ENCODE assay signal across 8 cellular contexts in the genomic region with DNA sequence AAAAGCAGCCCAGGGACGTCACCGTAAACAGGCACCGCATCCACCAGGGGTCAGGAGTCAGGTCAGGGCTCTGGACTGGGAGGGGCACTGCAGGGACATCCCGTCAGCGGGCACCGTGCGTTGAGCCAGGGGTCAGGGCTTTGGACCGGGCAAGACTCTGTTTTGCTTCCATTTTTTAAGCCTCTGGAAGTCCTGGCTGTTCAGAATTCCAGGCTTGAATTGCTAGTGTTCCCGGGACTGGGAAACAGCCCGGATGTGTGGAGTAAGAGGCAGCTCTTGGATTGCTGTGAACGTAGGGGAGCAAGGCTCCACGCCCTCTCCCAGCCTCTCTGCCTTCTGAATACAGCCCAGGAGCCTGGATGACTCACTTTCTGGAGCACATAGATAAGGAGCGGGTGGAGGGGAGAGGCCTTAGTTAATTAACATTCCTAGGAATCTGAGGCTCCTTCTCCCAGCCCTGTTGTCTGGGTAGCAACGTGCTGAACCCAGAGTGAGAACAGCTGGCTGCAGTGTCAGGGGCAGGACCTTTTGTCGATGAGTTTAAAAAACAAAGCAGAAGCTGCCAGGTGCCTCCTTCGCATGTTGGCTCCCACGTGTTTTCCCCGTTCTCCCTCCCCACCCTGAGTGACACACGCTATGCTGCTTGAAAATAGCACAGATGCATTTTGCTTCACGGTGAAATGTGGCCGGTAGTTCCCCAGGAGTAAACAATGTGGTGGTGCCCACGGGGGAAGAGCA. TPM values are rescaled to one million over a fixed set of nuclear protein-coding genes. Genes with fewer than 3 reads are reported as not detected.
A peak's percentile ranks its signal among the peaks of the same experiment; 100 is the strongest.
DNase-seq lines count a peak whose midpoint lies in the region; ATAC-seq and TF ChIP-seq lines count a peak whose summit lies in the region.

No MANE protein-coding gene starts in this region.

- no peaks in the 10 kb centered on the region for H3K9me3 ChIP-seq in CD8-positive, alpha-beta memory T cell (ENCODE audit: low read length)
- no peaks in the 10 kb centered on the region for H3K9me3 ChIP-seq in psoas muscle

- peak; percentile 47 for ATAC-seq in GM19395 (IDR thresholded peaks at IDR 0.05; ENCODE audit: unreplicated experiment)
- peak; percentile 92 to 95 (median 92) for ATAC-seq in psoas muscle

- intact Hi-C loops in psoas muscle (cut with DNase I), result loop anchor here in 1 of 2 donors (2.0 kb wide), 1 partner anchor 21 kb away; a partner anchor contains a TSS

- no peak overlapping the region for H3K4me3 Mint-ChIP-seq in CD8-positive, alpha-beta memory T cell
- H3K4me3 Mint-ChIP-seq in T-helper 2 cell treated with Interferon-gamma antibody and Interleukin-4, amounts not matched to agents 5 μg/mL and 100 μg/mL, for 36 hours, result no peak overlapping the region

- H3K4me1 Mint-ChIP-seq in CD8-positive, alpha-beta memory T cell, result peaks cover 0 to 12% (median 0%) of the 10 kb centered on the region in 3 donors
- no peaks in the 10 kb centered on the region for H3K4me1 Mint-ChIP-seq in T-helper 2 cell treated with Interferon-gamma antibody and Interleukin-4, amounts not matched to agents 5 μg/mL and 100 μg/mL, for 36 hours (ENCODE audit: low read depth)

- H3K27ac ChIP-seq in CD8-positive, alpha-beta memory T cell (ENCODE audit: low read depth, low read length), result peak overlapping the region; percentile 16
- peak overlapping the region; percentile 90 for H3K27ac ChIP-seq in psoas muscle

- 5 to 13% (median 6%) methylated on average over 21 to 22 of the region's 22 CpGs for WGBS in psoas muscle, 3 donors

- no peaks in the 10 kb centered on the region for H3K9me3 Mint-ChIP-seq in CD8-positive, alpha-beta memory T cell
- no peaks in the 10 kb centered on the region for H3K9me3 Mint-ChIP-seq in T-helper 2 cell treated with Interferon-gamma antibody and Interleukin-4, amounts not matched to agents 5 μg/mL and 100 μg/mL, for 36 hours

- CTCF ChIA-PET in CD8-positive, alpha-beta memory T cell (lab: Charles Lee), result no interaction called here

- no peak overlapping the region for H3K4me3 ChIP-seq in CD8-positive, alpha-beta memory T cell (ENCODE audit: low read length)
- peak overlapping the region; percentile 48 for H3K4me3 ChIP-seq in psoas muscle

- no peaks in the 10 kb centered on the region for H3K27me3 Mint-ChIP-seq in CD8-positive, alpha-beta memory T cell
- no peaks in the 10 kb centered on the region for H3K27me3 Mint-ChIP-seq in T-helper 2 cell treated with Interferon-gamma antibody and Interleukin-4, amounts not matched to agents 5 μg/mL and 100 μg/mL, for 36 hours (ENCODE audit: low read depth)

- DNase-seq in CD8-positive, alpha-beta memory T cell, result no peak
- DNase-seq in M059J (ENCODE audit: low read depth) (peak; percentile 94), anterior cingulate cortex (lab: John Stamatoyannopoulos, UW) (peak in 32 of 58 donors; percentile 13 to 81 (median 43)), hepatic stellate cell (ENCODE audit: low spot score) (peak; percentile 99), psoas muscle (peak; percentile 83 to 87), activated gamma-delta T cell treated with Interleukin-2 at 50 U/mL for 16 hours (no peak)
- no peak for DNase-seq in T-helper 2 cell treated with Interferon-gamma antibody and Interleukin-4, amounts not matched to agents 5 μg/mL and 100 μg/mL, for 36 hours (ENCODE audit: low spot score)

- H3K4me1 ChIP-seq in CD8-positive, alpha-beta memory T cell (ENCODE audit: insufficient read depth, low read length), result peaks cover 8% of the 10 kb centered on the region
- peaks cover 17% of the 10 kb centered on the region for H3K4me1 ChIP-seq in psoas muscle

- peak overlapping the region in 1 of 8 donors; percentile 12 for H3K27ac Mint-ChIP-seq in CD8-positive, alpha-beta memory T cell
- H3K27ac Mint-ChIP-seq in T-helper 2 cell treated with Interferon-gamma antibody and Interleukin-4, amounts not matched to agents 5 μg/mL and 100 μg/mL, for 36 hours, result no peak overlapping the region

- no peaks in the 10 kb centered on the region for H3K27me3 ChIP-seq in CD8-positive, alpha-beta memory T cell (ENCODE audit: insufficient read depth, low read length, poor library complexity, severe bottlenecking)
- H3K27me3 ChIP-seq in psoas muscle (ENCODE audit: insufficient read depth in 3 of 3, low read length in 2 of 3), result no peaks in the 10 kb centered on the region

- H3K36me3 ChIP-seq in CD8-positive, alpha-beta memory T cell (ENCODE audit: insufficient read depth, low read length), result no peaks in the 10 kb centered on the region
- no peaks in the 10 kb centered on the region for H3K36me3 ChIP-seq in psoas muscle (ENCODE audit: insufficient read depth in 1 of 2, low read depth in 1 of 2)

- TF ChIP-seq CTCF in psoas muscle (IDR thresholded peaks at IDR 0.05), result peak; percentile 18

- POLR2A ChIA-PET in CD8-positive, alpha-beta memory T cell (lab: Charles Lee), result no interaction called here

- H3K36me3 Mint-ChIP-seq in CD8-positive, alpha-beta memory T cell, result peaks cover 0 to 2% (median 2%) of the 10 kb centered on the region in 3 donors
- H3K36me3 Mint-ChIP-seq in T-helper 2 cell treated with Interferon-gamma antibody and Interleukin-4, amounts not matched to agents 5 μg/mL and 100 μg/mL, for 36 hours (ENCODE audit: low read depth), result no peaks in the 10 kb centered on the region

RNA-seq across cellular contexts. Expression of a gene that starts 21.9 kb away (rescaled TPM):
- total RNA-seq in CD8-positive, alpha-beta memory T cell, result 10 to 100 TPM; 34.0 to 34.6 TPM
- 4.5 TPM for polyA plus RNA-seq in CD8-positive, alpha-beta memory T cell
- 3.6 and 6.0 TPM in 2 replicates for total RNA-seq in M059J (2014; rRNA removed; shearing (Covaris generic))
- total RNA-seq in psoas muscle, result 10 to 100 TPM; 26.4 to 48.6 (median 28.7) TPM
- polyA plus RNA-seq in psoas muscle, result 10 to 100 TPM in 1 of 3 donors, 1 to 10 TPM in 2; 3.9 to 15.1 (median 5.6) TPM

Comparison
In these comparisons a context has a peak if more than half of its experiments do, and no peak if none do; other contexts are left out.
1. DNase-seq: peak in M059J (single experiment), anterior cingulate cortex (32 of 58), hepatic stellate cell (single experiment) and psoas muscle (2 of 2); none in CD8-positive, alpha-beta memory T cell (0 of 5), T-helper 2 cell treated with Interferon-gamma antibody and Interleukin-4, amounts not matched to agents 5 μg/mL and 100 μg/mL, for 36 hours (single experiment) and activated gamma-delta T cell treated with Interleukin-2 at 50 U/mL for 16 hours (single experiment).